8 cellular contexts compared by ENCODE assay signal in genomic region chr10:125822878-125823662, GRCh38. TPM values are rescaled to one million over a fixed set of nuclear protein-coding genes. Genes with fewer than 3 reads are reported as not detected.
DNase-seq lines count a peak whose midpoint lies in the region; ATAC-seq and TF ChIP-seq lines count a peak whose summit lies in the region.

Gene BCCIP, plus strand, starts transcription at chr10:125823546. Its CDS starts 12 bp downstream, at chr10:125823558.
Gene UROS, minus strand, starts transcription at chr10:125823258. Its CDS starts 6,759 bp downstream, at chr10:125816499.

- H3K27me3 ChIP-seq in PC-9 (ENCODE audit: insufficient read depth, low read depth) (no peaks in the 10 kb centered on the region), muscle layer of colon (ENCODE audit: control insufficient read depth in 1 of 2, insufficient read depth in 2 of 2, low read length in 2 of 2) (no peaks in the 10 kb centered on the region)

- peak; percentile 81 for DNase-seq in DMS153 treated with DMSO at 0.1 percent for 48 hours (lab: John Stamatoyannopoulos, UW; ENCODE audit: unreplicated experiment)
- DNase-seq in KBM-7 = peak; percentile 93
- DNase-seq in PC-9 = peak; percentile 66 to 75
- peak; percentile 91 for DNase-seq in activated T-cell treated with anti-CD3 and anti-CD28 coated beads, Interleukin-2, amount 50 U/mL, for 1 hour
- DNase-seq in stimulated activated CD8-positive, alpha-beta memory T cell treated with anti-CD3 and anti-CD28 coated beads, Interleukin-7, amount 100 ng/mL, for 1 hour (ENCODE audit: low read depth in 2 of 2) = peak; percentile 81 to 85

- H3K9ac ChIP-seq in muscle layer of colon (ENCODE audit: low read length) = peak within 1 kb of the TSS; percentile 87

- H4K20me1 ChIP-seq in PC-9 (ENCODE audit: insufficient read depth) = peaks cover 9% of the 10 kb centered on the region; the same call in 1 of the 2 replicates

- H3K4me3 ChIP-seq in PC-9 = peak within 1 kb of the TSS; percentile 81
- peak within 1 kb of the TSS; percentile 94 to 96 for H3K4me3 ChIP-seq in muscle layer of colon (ENCODE audit: low read depth in 1 of 2, low read length in 2 of 2)

- H3F3A ChIP-seq in PC-9 (ENCODE audit: insufficient read depth, low read depth) = no peaks in the 10 kb centered on the region

- POLR2A ChIA-PET in PC-9 (lab: Charles Lee; ENCODE audit: unreplicated experiment) = no interaction called here

- in situ Hi-C loops in KBM-7 (cut with MboI; ENCODE audit: low pct_unique_long_range_greater_than_20kb, low sequenced_read_pairs) = no loop called here

- H3K36me3 ChIP-seq in PC-9 (ENCODE audit: low read depth) = peaks cover 19% of the 10 kb centered on the region
- peaks cover 11% of the 10 kb centered on the region for H3K36me3 ChIP-seq in muscle layer of colon (ENCODE audit: insufficient read depth, low read length)

- BruUV-seq in PC-9 (replicated peaks; lab: Mats Ljungman, UMichigan) = no TSS peak

- H2AFZ ChIP-seq in PC-9 = peak within 1 kb of the TSS; percentile 91

- H3K4me1 ChIP-seq in PC-9 (replicated peaks; ENCODE audit: insufficient read depth) (peaks cover 14% of the 10 kb centered on the region), muscle layer of colon (ENCODE audit: insufficient read depth, low read length) (peaks cover 22% of the 10 kb centered on the region)

- no peaks in the 10 kb centered on the region for H3K9me2 ChIP-seq in PC-9 (ENCODE audit: insufficient read depth)

- no peaks in the 10 kb centered on the region for H3K9me3 ChIP-seq in PC-9 (ENCODE audit: insufficient read depth, low read depth)
- H3K9me3 ChIP-seq in muscle layer of colon (ENCODE audit: low read length) = no peaks in the 10 kb centered on the region

- CTCF ChIA-PET in PC-9 (lab: Charles Lee) = no interaction called here

- ATAC-seq in GM21723 (IDR thresholded peaks at IDR 0.05; ENCODE audit: unreplicated experiment) = peak; percentile 81
- ATAC-seq in esophagus mucosa = peak; percentile 94

- no peak for TF ChIP-seq CTCF in PC-9 (conservative IDR thresholded peaks at IDR 0.05)

- intact Hi-C loops in PC-9 (cut with micrococcal nuclease; ENCODE audit: unreplicated experiment) = loop anchor here (5.0 kb wide), 1 partner anchor 761 kb away; no protein-coding TSS in a partner anchor

- peak within 1 kb of the TSS; percentile 99 for H3K4me2 ChIP-seq in PC-9

- H3K27ac ChIP-seq in PC-9 (peak within 1 kb of the TSS; percentile 88), muscle layer of colon (ENCODE audit: low read depth, low read length) (peak within 1 kb of the TSS; percentile 99)

- peaks cover 54% of the 10 kb centered on the region for H3K79me2 ChIP-seq in PC-9 (ENCODE audit: low read depth)

RNA-seq across cellular contexts. Expression of gene BCCIP, which starts in this region (rescaled TPM):
- total RNA-seq in PC-9 (2021) (35.2 and 46.0 TPM in 2 replicates), esophagus mucosa (35.4 TPM)

RNA-seq across cellular contexts. Expression of gene UROS, which starts in this region (rescaled TPM):
- total RNA-seq in PC-9 (2021) (35.1 and 40.1 TPM in 2 replicates), esophagus mucosa (31.6 TPM)

Comparison
In these comparisons a context has a peak if more than half of its experiments do, and no peak if none do; other contexts are left out.
1. Peak in every context shown above with its lines: DNase-seq, ATAC-seq, H3K4me3 ChIP-seq and H3K27ac ChIP-seq.